Comparison of ENCODE assay signal across 29 cellular contexts in genomic region chr5:15640116-15640515, GRCh38.
"Had no signal": no experiment of that assay in that cellular context is flagged by ENCODE, and none has a peak within 500 bp of the region (broad histone marks: within the 10 kb centered on the region; RNA-seq: fewer than 3 reads in every experiment).

No MANE protein-coding gene starts in this region.

- DNase-seq: colonic mucosa; cortex of kidney; dermis blood vessel endothelial cell; dorsolateral prefrontal cortex; effector CD4-positive, alpha-beta T cell; effector CD8-positive, alpha-beta T cell; effector memory CD4-positive, alpha-beta T cell; effector memory CD8-positive, alpha-beta T cell; endodermal cell; erythroblast; esophagus squamous epithelium; foreskin fibroblast; foreskin keratinocyte; foreskin melanocyte; gastrocnemius medialis; glutamatergic neuron; head of caudate nucleus; heart left ventricle; heart right ventricle had no signal

- FAIRE-seq: endometrium, endothelial cell of umbilical vein, frontal cortex had no signal

- H3K27ac ChIP-seq: colonic mucosa, coronary artery, dorsolateral prefrontal cortex, epithelial cell of prostate, esophagus muscularis mucosa, esophagus squamous epithelium, foreskin keratinocyte, gastrocnemius medialis, gastroesophageal sphincter, heart left ventricle, heart right ventricle, hepatocyte had no signal

- H3K27ac Mint-ChIP-seq: dendritic cell treated with granulocyte-macrophage colony-stimulating factor and Interleukin-4, amounts not matched to agents 40 ng/mL and 50 ng/mL, for 4 days; effector memory CD8-positive, alpha-beta T cell; endodermal cell had no signal

- H3K4me2 ChIP-seq: hepatocyte had no signal

- H3K27me3 Mint-ChIP-seq: dendritic cell treated with granulocyte-macrophage colony-stimulating factor and Interleukin-4, amounts not matched to agents 40 ng/mL and 50 ng/mL, for 4 days; effector memory CD8-positive, alpha-beta T cell had no signal

- H3K27me3 ChIP-seq: colonic mucosa, dorsolateral prefrontal cortex, esophagus muscularis mucosa, esophagus squamous epithelium, foreskin keratinocyte, gastrocnemius medialis, gastroesophageal sphincter, heart left ventricle, heart right ventricle, hepatocyte had no signal

- H3K4me1 ChIP-seq: colonic mucosa, foreskin keratinocyte, gastrocnemius medialis had no signal

- H3K4me3 Mint-ChIP-seq: dendritic cell treated with granulocyte-macrophage colony-stimulating factor and Interleukin-4, amounts not matched to agents 40 ng/mL and 50 ng/mL, for 4 days; effector memory CD8-positive, alpha-beta T cell; endodermal cell had no signal

- H2AFZ ChIP-seq: hepatocyte had no signal

- H3K9me3 ChIP-seq: colonic mucosa, esophagus muscularis mucosa, esophagus squamous epithelium, gastrocnemius medialis, gastroesophageal sphincter, heart left ventricle had no signal

- H3K4me3 ChIP-seq: colonic mucosa, coronary artery, dorsolateral prefrontal cortex, esophagus muscularis mucosa, esophagus squamous epithelium, gastrocnemius medialis, gastroesophageal sphincter, heart left ventricle, heart right ventricle, hepatocyte had no signal

- ATAC-seq: effector memory CD8-positive, alpha-beta T cell; esophagus mucosa; foreskin keratinocyte; gastrocnemius medialis; gastroesophageal sphincter; heart right ventricle had no signal

- H3K36me3 ChIP-seq: colonic mucosa, esophagus muscularis mucosa, esophagus squamous epithelium, gastrocnemius medialis, gastroesophageal sphincter, heart left ventricle, heart right ventricle had no signal
